In genomic region chr3:171286580-171287249, GRCh38 we compare ENCODE assay signal across 8 cellular contexts.
DNase-seq lines count a peak whose midpoint lies in the region; ATAC-seq and TF ChIP-seq lines count a peak whose summit lies in the region.

No MANE protein-coding gene starts in this region.

- intact Hi-C loops in lower lobe of right lung (cut with DNase I) = no loop called here

- ATAC-seq in GM18861 (IDR thresholded peaks at IDR 0.05; ENCODE audit: unreplicated experiment) = peak; percentile 37
- ATAC-seq in HG02678 (IDR thresholded peaks at IDR 0.05; ENCODE audit: unreplicated experiment) = peak; percentile 37
- peak; percentile 66 to 82 for ATAC-seq in lower lobe of right lung

- peaks cover 11% of the 10 kb centered on the region for H3K4me1 ChIP-seq in lower lobe of right lung

- no peaks in the 10 kb centered on the region for H3K36me3 ChIP-seq in lower lobe of right lung

- DNase-seq in RPMI7951 (ENCODE audit: low read depth) (peak; percentile 57), lower lobe of right lung (no peak), CD1c-positive myeloid dendritic cell (ENCODE audit: extremely low spot score) (no peak), NOMO-1 treated with DMSO at 0.1 percent for 48 hours (lab: John Stamatoyannopoulos, UW; ENCODE audit: unreplicated experiment) (no peak)
- DNase-seq in stimulated activated naive CD4-positive, alpha-beta T cell (lab: John Stamatoyannopoulos, UW) = no peak
- DNase-seq in NK-92 treated with Interleukin-12 subunit alpha and Interleukin-12 subunit beta, amount 100 ng/mL, for 24 hours (lab: John Stamatoyannopoulos, UW) = no peak

- no peak overlapping the region for H3K27ac ChIP-seq in lower lobe of right lung

- TF ChIP-seq CTCF in lower lobe of right lung (IDR thresholded peaks at IDR 0.05) = no peak

- no peak overlapping the region for H3K4me3 ChIP-seq in lower lobe of right lung

- H3K27me3 ChIP-seq in lower lobe of right lung (ENCODE audit: low read depth) = no peaks in the 10 kb centered on the region

- no peaks in the 10 kb centered on the region for H3K9me3 ChIP-seq in lower lobe of right lung
